13 cellular contexts compared by ENCODE assay signal in genomic region chr10:70166394-70166793, GRCh38. TPM values are rescaled to one million over a fixed set of nuclear protein-coding genes. Genes with fewer than 3 reads are reported as not detected.
A peak's percentile ranks its signal among the peaks of the same experiment; 100 is the strongest.
DNase-seq lines count a peak whose midpoint lies in the region; ATAC-seq and TF ChIP-seq lines count a peak whose summit lies in the region.
"Had no signal": no experiment of that assay in that cellular context is flagged by ENCODE, and none has a peak within 500 bp of the region (broad histone marks: within the 10 kb centered on the region; RNA-seq: fewer than 3 reads in every experiment).

No MANE protein-coding gene starts in this region.

- H3K9me3 ChIP-seq in CD4-positive, alpha-beta memory T cell (ENCODE audit: control insufficient read depth in 1 of 2, low read length in 2 of 2), result no peaks in the 10 kb centered on the region
- H3K9me3 ChIP-seq in Peyer's patch, result no peaks in the 10 kb centered on the region

- no peak overlapping the region for H3K4me3 ChIP-seq in CD4-positive, alpha-beta memory T cell (ENCODE audit: low read length in 2 of 2)
- no peak overlapping the region for H3K4me3 ChIP-seq in Peyer's patch

- peaks cover 78% of the 10 kb centered on the region for H3K36me3 Mint-ChIP-seq in activated T-cell treated with anti-CD3 and anti-CD28 coated beads, Interleukin-2, amount 50 U/mL, for 24 hours (ENCODE audit: low read depth)
- peaks cover 28% of the 10 kb centered on the region for H3K36me3 Mint-ChIP-seq in activated T-cell treated with anti-CD3 and anti-CD28 coated beads, Interleukin-2, amount 50 U/mL, for 4 hours (ENCODE audit: insufficient read depth)
- H3K36me3 Mint-ChIP-seq in CD4-positive, alpha-beta memory T cell, result peaks cover 27 to 54% of the 10 kb centered on the region in 2 donors
- H3K36me3 Mint-ChIP-seq in activated CD8-positive, alpha-beta T cell treated with anti-CD3 and anti-CD28 coated beads, Interleukin-2, amount 10 ng/mL, durations not matched to agents 7 days and 5 days (ENCODE audit: low read depth), result peaks cover 65% of the 10 kb centered on the region
- peaks cover 7% of the 10 kb centered on the region for H3K36me3 Mint-ChIP-seq in mesothelial cell of epicardium

- no peak for ATAC-seq in activated T-cell treated with anti-CD3 and anti-CD28 coated beads, Interleukin-2, amount 50 U/mL, for 4 hours
- ATAC-seq in activated CD8-positive, alpha-beta T cell treated with anti-CD3 and anti-CD28 coated beads, Interleukin-2, amount 10 ng/mL, durations not matched to agents 7 days and 5 days, result no peak
- ATAC-seq in HG03135 (IDR thresholded peaks at IDR 0.05; ENCODE audit: unreplicated experiment), result no peak

- no peak overlapping the region for H3K27ac ChIP-seq in CD4-positive, alpha-beta memory T cell (ENCODE audit: low read depth, low read length)
- no peak overlapping the region for H3K27ac ChIP-seq in Peyer's patch

- CTCF ChIA-PET in CD4-positive, alpha-beta memory T cell (lab: Charles Lee; ENCODE audit: partially characterized antibody), result interaction anchor here (1.6 to 7.1 kb wide), 2 partner anchors 18 to 82 kb away, joined by 3 to 106 read pairs; partner anchors contain the start of gene TYSND1
- CTCF ChIA-PET in activated CD8-positive, alpha-beta T cell treated with anti-CD3 and anti-CD28 coated beads, Interleukin-2, amount 10 ng/mL, durations not matched to agents 7 days and 5 days (lab: Charles Lee), result interaction anchor here (5.6 kb wide), 1 partner anchor 20 kb away, joined by 67 read pairs; the partner anchor contains the start of gene TYSND1

- no peak overlapping the region for H3K4me3 Mint-ChIP-seq in activated T-cell treated with anti-CD3 and anti-CD28 coated beads, Interleukin-2, amount 50 U/mL, for 24 hours
- H3K4me3 Mint-ChIP-seq in activated T-cell treated with anti-CD3 and anti-CD28 coated beads, Interleukin-2, amount 50 U/mL, for 4 hours, result no peak overlapping the region
- H3K4me3 Mint-ChIP-seq in CD4-positive, alpha-beta memory T cell, result peak overlapping the region in 3 of 8 donors; percentile 12 to 67 (median 46)
- no peak overlapping the region for H3K4me3 Mint-ChIP-seq in activated CD8-positive, alpha-beta T cell treated with anti-CD3 and anti-CD28 coated beads, Interleukin-2, amount 10 ng/mL, durations not matched to agents 7 days and 5 days
- H3K4me3 Mint-ChIP-seq in mesothelial cell of epicardium, result no peak overlapping the region

- intact Hi-C loops in CD4-positive, alpha-beta memory T cell (cut with micrococcal nuclease), result no loop called here

- no peak for DNase-seq in activated T-cell treated with anti-CD3 and anti-CD28 coated beads, Interleukin-2, amount 50 U/mL, for 24 hours
- no peak for DNase-seq in activated T-cell treated with anti-CD3 and anti-CD28 coated beads, Interleukin-2, amount 50 U/mL, for 4 hours
- DNase-seq in CD4-positive, alpha-beta memory T cell, result no peak
- DNase-seq in activated CD8-positive, alpha-beta T cell treated with anti-CD3 and anti-CD28 coated beads, Interleukin-2, amount 10 ng/mL, durations not matched to agents 7 days and 5 days, result no peak
- DNase-seq in mesothelial cell of epicardium (ENCODE audit: low spot score in 2 of 2, unreplicated experiment in 2 of 2) (no peak), HuH-7.5 (ENCODE audit: low spot score) (no peak), Peyer's patch (no peak)
- DNase-seq: H7, NCI-H1417 treated with DMSO at 0.1 percent for 48 hours, NCI-H2029 treated with DMSO at 0.1 percent for 48 hours, NCI-H510A treated with DMSO at 0.1 percent for 48 hours, SHP77 had no signal

- H3K27ac Mint-ChIP-seq in activated T-cell treated with anti-CD3 and anti-CD28 coated beads, Interleukin-2, amount 50 U/mL, for 24 hours, result peak overlapping the region; percentile 67
- H3K27ac Mint-ChIP-seq in CD4-positive, alpha-beta memory T cell, result peak overlapping the region in 4 of 7 donors; percentile 29 to 90 (median 52)
- H3K27ac Mint-ChIP-seq in activated CD8-positive, alpha-beta T cell treated with anti-CD3 and anti-CD28 coated beads, Interleukin-2, amount 10 ng/mL, durations not matched to agents 7 days and 5 days, result peak overlapping the region; percentile 41
- H3K27ac Mint-ChIP-seq in mesothelial cell of epicardium, result peak overlapping the region; percentile 0

- H3K36me3 ChIP-seq in CD4-positive, alpha-beta memory T cell (ENCODE audit: insufficient read depth, low read length), result peaks cover 15% of the 10 kb centered on the region
- peaks cover 0 to 15% (median 0%) of the 10 kb centered on the region in 3 donors for H3K36me3 ChIP-seq in Peyer's patch

- peaks cover 78% of the 10 kb centered on the region for H3K4me1 Mint-ChIP-seq in activated T-cell treated with anti-CD3 and anti-CD28 coated beads, Interleukin-2, amount 50 U/mL, for 24 hours (ENCODE audit: low read depth)
- peaks cover 72% of the 10 kb centered on the region for H3K4me1 Mint-ChIP-seq in activated T-cell treated with anti-CD3 and anti-CD28 coated beads, Interleukin-2, amount 50 U/mL, for 4 hours (ENCODE audit: low read depth)
- peaks cover 53 to 98% (median 68%) of the 10 kb centered on the region in 4 donors for H3K4me1 Mint-ChIP-seq in CD4-positive, alpha-beta memory T cell
- H3K4me1 Mint-ChIP-seq in activated CD8-positive, alpha-beta T cell treated with anti-CD3 and anti-CD28 coated beads, Interleukin-2, amount 10 ng/mL, durations not matched to agents 7 days and 5 days (ENCODE audit: low read depth), result peaks cover 70% of the 10 kb centered on the region
- peaks cover 26% of the 10 kb centered on the region for H3K4me1 Mint-ChIP-seq in mesothelial cell of epicardium

- H3K4me1 ChIP-seq in CD4-positive, alpha-beta memory T cell (ENCODE audit: insufficient read depth, low read length), result peaks cover 89% of the 10 kb centered on the region
- H3K4me1 ChIP-seq in Peyer's patch, result peaks cover 0 to 43% (median 14%) of the 10 kb centered on the region in 4 donors

- TF ChIP-seq CTCF in mesothelial cell of epicardium (IDR thresholded peaks at IDR 0.05; ENCODE audit: unreplicated experiment) (no peak), Peyer's patch (IDR thresholded peaks at IDR 0.05) (no peak)

- no peak for TF ChIP-seq POLR2A in Peyer's patch (IDR thresholded peaks at IDR 0.05)

- H3K27me3 ChIP-seq in CD4-positive, alpha-beta memory T cell (ENCODE audit: insufficient read depth, low read length), result no peaks in the 10 kb centered on the region
- H3K27me3 ChIP-seq in Peyer's patch, result no peaks in the 10 kb centered on the region

- POLR2A ChIA-PET in CD4-positive, alpha-beta memory T cell (lab: Charles Lee; ENCODE audit: partially characterized antibody), result interaction anchor here (6.1 kb wide), 1 partner anchor 21 kb away, joined by 119 read pairs; the partner anchor contains the start of gene TYSND1
- POLR2A ChIA-PET in activated CD8-positive, alpha-beta T cell treated with anti-CD3 and anti-CD28 coated beads, Interleukin-2, amount 10 ng/mL, durations not matched to agents 7 days and 5 days (lab: Charles Lee), result interaction anchor here (0.6 kb wide), 1 partner anchor 13 kb away, joined by 3 read pairs; no protein-coding TSS in a partner anchor

- H3K9me3 Mint-ChIP-seq in activated T-cell treated with anti-CD3 and anti-CD28 coated beads, Interleukin-2, amount 50 U/mL, for 24 hours, result no peaks in the 10 kb centered on the region
- H3K9me3 Mint-ChIP-seq in activated T-cell treated with anti-CD3 and anti-CD28 coated beads, Interleukin-2, amount 50 U/mL, for 4 hours, result no peaks in the 10 kb centered on the region
- peaks cover 0 to 4% (median 0%) of the 10 kb centered on the region in 8 donors for H3K9me3 Mint-ChIP-seq in CD4-positive, alpha-beta memory T cell
- no peaks in the 10 kb centered on the region for H3K9me3 Mint-ChIP-seq in activated CD8-positive, alpha-beta T cell treated with anti-CD3 and anti-CD28 coated beads, Interleukin-2, amount 10 ng/mL, durations not matched to agents 7 days and 5 days (ENCODE audit: insufficient read depth)
- H3K9me3 Mint-ChIP-seq in mesothelial cell of epicardium, result peaks cover 3% of the 10 kb centered on the region

- no peaks in the 10 kb centered on the region for H3K27me3 Mint-ChIP-seq in activated T-cell treated with anti-CD3 and anti-CD28 coated beads, Interleukin-2, amount 50 U/mL, for 24 hours
- H3K27me3 Mint-ChIP-seq in activated T-cell treated with anti-CD3 and anti-CD28 coated beads, Interleukin-2, amount 50 U/mL, for 4 hours (ENCODE audit: low read depth), result no peaks in the 10 kb centered on the region
- H3K27me3 Mint-ChIP-seq in CD4-positive, alpha-beta memory T cell, result no peaks in the 10 kb centered on the region
- H3K27me3 Mint-ChIP-seq in activated CD8-positive, alpha-beta T cell treated with anti-CD3 and anti-CD28 coated beads, Interleukin-2, amount 10 ng/mL, durations not matched to agents 7 days and 5 days (ENCODE audit: low read depth), result no peaks in the 10 kb centered on the region
- no peaks in the 10 kb centered on the region for H3K27me3 Mint-ChIP-seq in mesothelial cell of epicardium (ENCODE audit: low read depth)

RNA-seq across cellular contexts. Expression of gene SAR1A, which starts 3.9 kb away (rescaled TPM):
- 100 to 1,000 TPM; 140 to 147 (median 142) TPM for total RNA-seq in activated T-cell treated with anti-CD3 and anti-CD28 coated beads, Interleukin-2, amount 50 U/mL, for 4 hours
- 100 to 1,000 TPM in 1 of 2 experiments, 10 to 100 TPM in 1; 87.3 to 100 TPM for total RNA-seq in CD4-positive, alpha-beta memory T cell
- 10 to 100 TPM; 25.2 to 30.6 TPM for polyA plus RNA-seq in CD4-positive, alpha-beta memory T cell
- total RNA-seq in activated CD8-positive, alpha-beta T cell treated with anti-CD3 and anti-CD28 coated beads, Interleukin-2, amount 10 ng/mL, durations not matched to agents 7 days and 5 days, result 100 to 1,000 TPM; 157 to 160 TPM
- total RNA-seq in mesothelial cell of epicardium (125 to 133 TPM (median 131 TPM) in 3 replicates), Peyer's patch (10 to 100 TPM; 30.3 to 52.0 (median 35.1) TPM)

RNA-seq across cellular contexts. Expression of gene TYSND1, which starts 19.9 kb away (rescaled TPM):
- 10 to 100 TPM; 11.6 to 11.9 (median 11.8) TPM for total RNA-seq in activated T-cell treated with anti-CD3 and anti-CD28 coated beads, Interleukin-2, amount 50 U/mL, for 4 hours
- total RNA-seq in CD4-positive, alpha-beta memory T cell, result 10 to 100 TPM; 29.3 to 31.4 TPM
- 10 to 100 TPM; 16.4 to 21.9 TPM for polyA plus RNA-seq in CD4-positive, alpha-beta memory T cell
- 10 to 100 TPM; 12.0 to 13.4 TPM for total RNA-seq in activated CD8-positive, alpha-beta T cell treated with anti-CD3 and anti-CD28 coated beads, Interleukin-2, amount 10 ng/mL, durations not matched to agents 7 days and 5 days
- total RNA-seq in mesothelial cell of epicardium (19.2 to 20.9 TPM (median 19.9 TPM) in 3 replicates), Peyer's patch (10 to 100 TPM; 18.2 to 25.9 (median 21.7) TPM)

RNA-seq across cellular contexts. Expression of gene AIFM2, which starts 33.8 kb away (rescaled TPM):
- 10 to 100 TPM; 10.5 to 16.9 (median 11.1) TPM for total RNA-seq in activated T-cell treated with anti-CD3 and anti-CD28 coated beads, Interleukin-2, amount 50 U/mL, for 4 hours
- total RNA-seq in CD4-positive, alpha-beta memory T cell, result 1 to 10 TPM; 4.7 to 5.8 TPM
- 1 to 10 TPM in 1 of 2 donors, under 1 TPM in 1; 0.68 to 2.7 TPM for polyA plus RNA-seq in CD4-positive, alpha-beta memory T cell
- total RNA-seq in activated CD8-positive, alpha-beta T cell treated with anti-CD3 and anti-CD28 coated beads, Interleukin-2, amount 10 ng/mL, durations not matched to agents 7 days and 5 days, result 1 to 10 TPM; 7.2 to 7.5 TPM
- total RNA-seq in mesothelial cell of epicardium (9.5 to 10.4 TPM (median 9.9 TPM) in 3 replicates), Peyer's patch (10 to 100 TPM; 18.7 to 29.2 (median 23.8) TPM)

Comparison
In these comparisons a context has a peak if more than half of its experiments do, and no peak if none do; other contexts are left out.
1. H3K27ac Mint-ChIP-seq: peak in every context shown above with its lines; median percentile 67 in activated T-cell treated with anti-CD3 and anti-CD28 coated beads, Interleukin-2, amount 50 U/mL, for 24 hours; 52 in CD4-positive, alpha-beta memory T cell; 41 in activated CD8-positive, alpha-beta T cell treated with anti-CD3 and anti-CD28 coated beads, Interleukin-2, amount 10 ng/mL, durations not matched to agents 7 days and 5 days; 0 in mesothelial cell of epicardium.